Comparison of ENCODE assay signal across 22 cellular contexts in the genomic region with DNA sequence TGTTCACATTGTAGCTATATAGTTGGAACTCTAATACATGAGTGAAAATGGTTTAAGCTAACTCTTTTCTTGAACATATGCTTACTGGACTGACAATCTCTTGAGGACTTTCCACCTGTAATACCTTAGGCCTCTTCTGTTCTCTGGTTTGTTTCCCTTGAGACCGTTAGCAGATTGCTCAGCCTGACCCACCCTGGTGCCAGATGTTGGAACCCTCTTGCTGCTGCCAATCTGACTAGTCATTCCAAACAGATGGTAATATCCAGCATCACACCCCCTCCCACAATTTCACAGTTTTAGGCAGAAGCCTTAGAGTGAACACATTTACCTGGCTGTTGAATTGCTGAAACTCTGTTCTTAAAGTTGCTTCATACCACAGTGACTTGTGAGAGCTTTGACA. TPM values are rescaled to one million over a fixed set of nuclear protein-coding genes. Genes with fewer than 3 reads are reported as not detected.
A peak's percentile ranks its signal among the peaks of the same experiment; 100 is the strongest.
DNase-seq lines count a peak whose midpoint lies in the region; FAIRE-seq and TF ChIP-seq lines count a peak whose summit lies in the region.
"Had no signal": no experiment of that assay in that cellular context is flagged by ENCODE, and none has a peak within 500 bp of the region (broad histone marks: within the 10 kb centered on the region; RNA-seq: fewer than 3 reads in every experiment).

No MANE protein-coding gene starts in this region.

- TF ChIP-seq POLR2A in GM12891 (IDR thresholded peaks at IDR 0.05; ENCODE audit: low read depth, low read length) (no peak), stomach (IDR thresholded peaks at IDR 0.05) (no peak)

- H3K4me3 ChIP-seq in foreskin fibroblast (ENCODE audit: low read depth in 1 of 2, low read length in 2 of 2) = no peak overlapping the region
- H3K4me3 ChIP-seq in stomach = no peak overlapping the region
- H3K4me3 ChIP-seq: thyroid gland had no signal

- WGBS in stomach, 5 donors = 44 to 60% (median 53%) methylated on average over 1 of the region's 1 CpG

- intact Hi-C loops in stomach (cut with DNase I; ENCODE audit: low total_unique reads) = no loop called here

- H3K9me3 ChIP-seq in stomach = no peaks in the 10 kb centered on the region
- H3K9me3 ChIP-seq: thyroid gland had no signal

- peak; percentile 48 for FAIRE-seq in GM12891 (lab: Jason Lieb, UNC)
- FAIRE-seq: endometrium, small intestine had no signal

- peaks cover 0 to 6% (median 0%) of the 10 kb centered on the region in 4 donors for H3K36me3 ChIP-seq in stomach
- H3K36me3 ChIP-seq: thyroid gland had no signal

- TF ChIP-seq CTCF in foreskin fibroblast (IDR thresholded peaks at IDR 0.05; ENCODE audit: low read depth, low read length) = no peak
- TF ChIP-seq CTCF in stomach (IDR thresholded peaks at IDR 0.05) = no peak

- peak overlapping the region in 3 of 5 donors; percentile 10 to 71 (median 42) for H3K27ac ChIP-seq in stomach
- H3K27ac ChIP-seq: thyroid gland had no signal

- DNase-seq in GM12891 (ENCODE audit: insufficient read length, low spot score) (no peak), NCI-H524 treated with DMSO at 0.1 percent for 48 hours (lab: John Stamatoyannopoulos, UW) (peak; percentile 78), foreskin fibroblast (peak; percentile 14 to 53), stomach (no peak), cerebellum (ENCODE audit: low spot score) (no peak), DMS53 treated with DMSO at 0.1 percent for 48 hours (lab: John Stamatoyannopoulos, UW; ENCODE audit: unreplicated experiment) (no peak), DMS114 treated with DMSO at 0.1 percent for 48 hours (lab: John Stamatoyannopoulos, UW; ENCODE audit: unreplicated experiment) (no peak)
- no peak for DNase-seq in stimulated activated CD4-positive, alpha-beta T cell treated with anti-CD3 and anti-CD28 coated beads, Interleukin-1b, Interleukin-23, amount 100 ng/mL, for 48 hours
- DNase-seq: activated CD4-positive, alpha-beta T cell treated with anti-CD3 and anti-CD28 coated beads for 36 hours; activated naive CD4-positive, alpha-beta T cell; activated T-cell treated with anti-CD3 and anti-CD28 coated beads, Interleukin-2, amount 50 U/mL, for 4 hours; head of caudate nucleus; naive B cell; NCI-H1105 treated with DMSO at 0.1 percent for 48 hours; NCI-H2107; NCI-H510A treated with DMSO at 0.1 percent for 48 hours; small intestine; stimulated activated CD4-positive, alpha-beta T cell treated with anti-CD3 and anti-CD28 coated beads, Interleukin-2, amount 100 ng/mL, for 48 hours; stimulated activated naive B cell treated with anti-CD40 and anti-IgM and Interleukin-4, amounts not matched to agents 10 μg/mL and 1 μg/mL and 100 μg/mL, for 72 hours; T-helper 17 cell; thyroid gland had no signal

- peaks cover 0 to 51% (median 11%) of the 10 kb centered on the region in 4 donors for H3K4me1 ChIP-seq in stomach
- H3K4me1 ChIP-seq: thyroid gland had no signal

- H3K27me3 ChIP-seq in stomach = no peaks in the 10 kb centered on the region
- H3K27me3 ChIP-seq: thyroid gland had no signal

- no peak for TF ChIP-seq EP300 in stomach (IDR thresholded peaks at IDR 0.05)

TF ChIP-seq in GM12891, 5 proteins besides CTCF, POLR2A, EP300 and RAD21:
- no peak for TF ChIP-seq PAX5 (IDR thresholded peaks at IDR 0.05; ENCODE audit: insufficient read depth, low read length, severe bottlenecking)
- TF ChIP-seq POU2F2 (IDR thresholded peaks at IDR 0.05; ENCODE audit: low read depth, low read length) = no peak
- TF ChIP-seq POLR2AphosphoS5 (IDR thresholded peaks at IDR 0.05; ENCODE audit: low read depth, low read length) = no peak
- TF ChIP-seq SPI1 (IDR thresholded peaks at IDR 0.05; ENCODE audit: low read depth, low read length) = no peak
- TF ChIP-seq TAF1 (IDR thresholded peaks at IDR 0.05; ENCODE audit: low read depth, low read length) = no peak

RNA-seq across cellular contexts. Expression of a gene that starts 18.7 kb away (rescaled TPM):
- polyA plus RNA-seq in GM12891 (2012; ENCODE audit: low read depth, missing spikeins) = 1.2 TPM
- total RNA-seq in stomach (1,000 to 10,000 TPM in 1 of 5 donors, 100 to 1,000 TPM in 4; 300 to 1,007 (median 620) TPM), cerebellum (41.8 TPM)
- 100 to 1,000 TPM; 146 to 179 (median 172) TPM for polyA plus RNA-seq in stomach

Comparison
In these comparisons a context has a peak if more than half of its experiments do, and no peak if none do; other contexts are left out.
1. DNase-seq: peak in NCI-H524 treated with DMSO at 0.1 percent for 48 hours (single experiment) and foreskin fibroblast (2 of 2); none in GM12891 (single experiment), stomach (single experiment), cerebellum (single experiment), DMS53 treated with DMSO at 0.1 percent for 48 hours (single experiment), DMS114 treated with DMSO at 0.1 percent for 48 hours (single experiment) and stimulated activated CD4-positive, alpha-beta T cell treated with anti-CD3 and anti-CD28 coated beads, Interleukin-1b, Interleukin-23, amount 100 ng/mL, for 48 hours (single experiment).